ENCODE assay signal across 8 cellular contexts in genomic region chr2:86622409-86622877, GRCh38. TPM values are rescaled to one million over a fixed set of nuclear protein-coding genes. Genes with fewer than 3 reads are reported as not detected.
A peak's percentile ranks its signal among the peaks of the same experiment; 100 is the strongest.
DNase-seq lines count a peak whose midpoint lies in the region; ATAC-seq and TF ChIP-seq lines count a peak whose summit lies in the region.

No MANE protein-coding gene starts in this region.

- peak overlapping the region; percentile 84 to 95 for H3K27ac Mint-ChIP-seq in natural killer cell

- DNase-seq in DMS153 (lab: John Stamatoyannopoulos, UW) (peak; percentile 21), esophagus muscularis mucosa (ENCODE audit: extremely low spot score) (no peak), natural killer cell (no peak), upper lobe of left lung (peak in 1 of 2 donors; percentile 69)
- no peak for DNase-seq in Jurkat, Clone E6-1 (ENCODE audit: low read depth, low spot score)
- DNase-seq in activated CD4-positive, alpha-beta T cell treated with anti-CD3 and anti-CD28 coated beads, Interleukin-2, amount 50 U/mL, for 1 hour, result peak; percentile 19
- no peak for DNase-seq in effector CD4-positive, alpha-beta T cell

- no peaks in the 10 kb centered on the region for H3K9me3 Mint-ChIP-seq in natural killer cell

- H3K36me3 Mint-ChIP-seq in natural killer cell, result peaks cover 12% of the 10 kb centered on the region

- no peak for TF ChIP-seq EP300 in esophagus muscularis mucosa (IDR thresholded peaks at IDR 0.05)
- no peak for TF ChIP-seq EP300 in upper lobe of left lung (IDR thresholded peaks at IDR 0.05)

- TF ChIP-seq POLR2A in esophagus muscularis mucosa (IDR thresholded peaks at IDR 0.05; ENCODE audit: low read depth) (no peak), upper lobe of left lung (IDR thresholded peaks at IDR 0.05) (no peak)

- no peak for ATAC-seq in natural killer cell
- peak; percentile 34 to 39 for ATAC-seq in upper lobe of left lung (ENCODE audit: low FRiP score in 2 of 2)
- no peak for ATAC-seq in GM19023 (IDR thresholded peaks at IDR 0.05; ENCODE audit: unreplicated experiment)

- H3K27ac ChIP-seq in esophagus muscularis mucosa (replicated peaks in 1 of 4) (peak overlapping the region; percentile 93 to 99 (median 96)), upper lobe of left lung (peak overlapping the region; percentile 98 to 99 (median 98))

- intact Hi-C loops in esophagus muscularis mucosa (cut with DNase I), result loop anchor here (2.0 to 5.0 kb wide), 3 partner anchors 60 to 425 kb away; partner anchors contain the start of genes CHMP3, IMMT, KDM3A and MRPL35
- intact Hi-C loops in natural killer cell (cut with micrococcal nuclease), result loop anchor here (2.0 kb wide), 2 partner anchors 60 to 182 kb away; partner anchors contain the start of genes CHMP3 and KDM3A

- 0% methylated on average over 11 of the region's 13 CpGs for WGBS in esophagus muscularis mucosa
- WGBS in upper lobe of left lung, 2 donors, result 0% methylated on average over 12 to 13 of the region's 13 CpGs

- peak overlapping the region; percentile 93 for H3K4me3 Mint-ChIP-seq in natural killer cell

- peak overlapping the region; percentile 52 for H3K4me3 ChIP-seq in Jurkat, Clone E6-1 (ENCODE audit: low read length)
- H3K4me3 ChIP-seq in esophagus muscularis mucosa, result peak overlapping the region; percentile 68 to 89 (median 72)
- H3K4me3 ChIP-seq in upper lobe of left lung, result peak overlapping the region; percentile 78 to 84 (median 81)

- H3K9me3 ChIP-seq in esophagus muscularis mucosa (no peaks in the 10 kb centered on the region), upper lobe of left lung (no peaks in the 10 kb centered on the region)

- H3K36me3 ChIP-seq in esophagus muscularis mucosa (peaks cover 0 to 23% (median 13%) of the 10 kb centered on the region in 4 donors), upper lobe of left lung (peaks cover 0 to 13% (median 2%) of the 10 kb centered on the region in 4 donors)

- TF ChIP-seq CTCF in esophagus muscularis mucosa (IDR thresholded peaks at IDR 0.05) (no peak), natural killer cell (IDR thresholded peaks at IDR 0.05) (no peak), upper lobe of left lung (IDR thresholded peaks at IDR 0.05) (no peak)

- H3K27me3 Mint-ChIP-seq in natural killer cell (ENCODE audit: low read depth in 2 of 2), result peaks cover 0 to 6% of the 10 kb centered on the region in 2 donors

- H3K4me1 ChIP-seq in esophagus muscularis mucosa, result peaks cover 27 to 45% (median 42%) of the 10 kb centered on the region in 4 donors
- peaks cover 9 to 19% (median 10%) of the 10 kb centered on the region in 4 donors for H3K4me1 ChIP-seq in upper lobe of left lung

- H3K27me3 ChIP-seq in esophagus muscularis mucosa (no peaks in the 10 kb centered on the region), upper lobe of left lung (no peaks in the 10 kb centered on the region)

- H3K4me1 Mint-ChIP-seq in natural killer cell, result peaks cover 28 to 51% of the 10 kb centered on the region in 2 donors

RNA-seq across cellular contexts. Expression of gene RNF103, which starts 1.2 kb away (rescaled TPM):
- 6.4 TPM for polyA plus RNA-seq in Jurkat, Clone E6-1 (2012; ENCODE audit: insufficient read depth, insufficient read length)
- total RNA-seq in esophagus muscularis mucosa (10 to 100 TPM; 36.9 to 60.4 (median 46.4) TPM), natural killer cell (10 to 100 TPM; 52.9 to 74.2 (median 70.9) TPM), upper lobe of left lung (10 to 100 TPM; 13.7 to 48.4 (median 21.3) TPM)

RNA-seq across cellular contexts. Expression of gene CHMP3, which starts 59.2 kb away (rescaled TPM):
- 52.7 TPM for polyA plus RNA-seq in Jurkat, Clone E6-1 (2012; ENCODE audit: insufficient read depth, insufficient read length)
- total RNA-seq in esophagus muscularis mucosa (100 to 1,000 TPM; 166 to 213 (median 185) TPM), natural killer cell (10 to 100 TPM; 47.4 to 50.3 (median 49.3) TPM), upper lobe of left lung (100 to 1,000 TPM in 3 of 6 donors, 10 to 100 TPM in 3; 68.1 to 176 (median 106) TPM)

Comparison
In these comparisons a context has a peak if more than half of its experiments do, and no peak if none do; other contexts are left out.
1. DNase-seq: peak in DMS153 (single experiment) and activated CD4-positive, alpha-beta T cell treated with anti-CD3 and anti-CD28 coated beads, Interleukin-2, amount 50 U/mL, for 1 hour (single experiment); none in Jurkat, Clone E6-1 (single experiment), esophagus muscularis mucosa (single experiment), natural killer cell (single experiment) and effector CD4-positive, alpha-beta T cell (single experiment).
2. ATAC-seq: peak in upper lobe of left lung (2 of 2); none in natural killer cell (0 of 3) and GM19023 (single experiment).
3. Peak in every context shown above with its lines, with median percentiles within 50 percentile points of each other: H3K4me3 ChIP-seq.